Comparison of ENCODE assay signal across 1 cellular context in the genomic region with DNA sequence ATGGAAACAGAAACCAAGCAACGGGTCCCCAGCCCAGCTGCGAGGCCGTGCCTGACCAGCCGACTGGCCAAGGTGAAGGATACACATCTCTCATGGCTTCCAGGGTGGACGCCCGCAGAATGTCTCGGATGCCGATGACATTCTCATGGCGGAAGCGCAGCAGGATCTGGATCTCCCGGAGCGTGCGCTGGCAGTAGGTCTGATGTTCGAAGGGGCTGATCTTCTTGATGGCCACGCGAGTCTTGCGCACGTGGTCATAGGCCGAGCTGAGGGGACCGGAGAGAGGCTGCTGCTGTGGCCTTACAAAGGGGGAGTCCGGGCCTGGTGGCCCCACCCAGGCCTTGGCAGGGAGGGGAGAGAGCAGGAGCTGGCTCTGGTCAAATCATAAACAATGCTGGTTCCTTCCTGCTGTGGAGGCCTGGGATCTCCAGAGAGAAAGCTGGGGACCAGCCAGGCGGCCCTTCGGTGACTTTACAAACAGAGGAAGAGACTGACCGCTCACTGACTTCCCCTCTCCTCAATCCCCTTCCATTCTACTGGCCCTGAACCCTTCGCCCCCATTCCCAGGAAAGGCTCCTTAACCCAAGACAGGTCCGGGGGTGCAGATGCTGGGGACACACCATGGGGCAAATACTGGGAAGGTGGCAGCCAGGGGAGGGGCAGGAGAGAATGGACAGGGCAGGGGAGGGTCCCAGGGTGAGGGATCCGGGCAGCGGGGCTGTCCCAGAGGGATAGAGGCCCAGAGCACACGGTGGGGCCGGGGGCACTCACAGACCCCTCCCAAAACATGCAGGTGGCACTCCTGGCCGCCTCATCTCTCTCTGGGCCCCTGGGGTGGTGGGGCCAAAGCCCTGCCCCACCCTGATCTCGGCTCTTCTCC.
TF ChIP-seq lines count a peak whose summit lies in the region.

No MANE protein-coding gene starts in this region.

TF ChIP-seq in HepG2, 621 proteins besides CTCF, POLR2A, EP300 and RAD21 (continues in another document):
- TF ChIP-seq, protein P1, sequence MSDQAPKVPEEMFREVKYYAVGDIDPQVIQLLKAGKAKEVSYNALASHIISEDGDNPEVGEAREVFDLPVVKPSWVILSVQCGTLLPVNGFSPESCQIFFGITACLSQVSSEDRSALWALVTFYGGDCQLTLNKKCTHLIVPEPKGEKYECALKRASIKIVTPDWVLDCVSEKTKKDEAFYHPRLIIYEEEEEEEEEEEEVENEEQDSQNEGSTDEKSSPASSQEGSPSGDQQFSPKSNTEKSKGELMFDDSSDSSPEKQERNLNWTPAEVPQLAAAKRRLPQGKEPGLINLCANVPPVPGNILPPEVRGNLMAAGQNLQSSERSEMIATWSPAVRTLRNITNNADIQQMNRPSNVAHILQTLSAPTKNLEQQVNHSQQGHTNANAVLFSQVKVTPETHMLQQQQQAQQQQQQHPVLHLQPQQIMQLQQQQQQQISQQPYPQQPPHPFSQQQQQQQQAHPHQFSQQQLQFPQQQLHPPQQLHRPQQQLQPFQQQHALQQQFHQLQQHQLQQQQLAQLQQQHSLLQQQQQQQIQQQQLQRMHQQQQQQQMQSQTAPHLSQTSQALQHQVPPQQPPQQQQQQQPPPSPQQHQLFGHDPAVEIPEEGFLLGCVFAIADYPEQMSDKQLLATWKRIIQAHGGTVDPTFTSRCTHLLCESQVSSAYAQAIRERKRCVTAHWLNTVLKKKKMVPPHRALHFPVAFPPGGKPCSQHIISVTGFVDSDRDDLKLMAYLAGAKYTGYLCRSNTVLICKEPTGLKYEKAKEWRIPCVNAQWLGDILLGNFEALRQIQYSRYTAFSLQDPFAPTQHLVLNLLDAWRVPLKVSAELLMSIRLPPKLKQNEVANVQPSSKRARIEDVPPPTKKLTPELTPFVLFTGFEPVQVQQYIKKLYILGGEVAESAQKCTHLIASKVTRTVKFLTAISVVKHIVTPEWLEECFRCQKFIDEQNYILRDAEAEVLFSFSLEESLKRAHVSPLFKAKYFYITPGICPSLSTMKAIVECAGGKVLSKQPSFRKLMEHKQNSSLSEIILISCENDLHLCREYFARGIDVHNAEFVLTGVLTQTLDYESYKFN (CRISPR knock-in tag; conservative IDR thresholded peaks at IDR 0.05), result no peak
- TF ChIP-seq ZNF34 (CRISPR knock-in tag; IDR thresholded peaks at IDR 0.05; ENCODE audit: borderline replicate concordance), result no peak
- TF ChIP-seq ZNF335 (CRISPR knock-in tag; IDR thresholded peaks at IDR 0.05), result no peak
- TF ChIP-seq NRL (CRISPR knock-in tag; IDR thresholded peaks at IDR 0.05; ENCODE audit: borderline replicate concordance), result no peak
- TF ChIP-seq, protein P2, sequence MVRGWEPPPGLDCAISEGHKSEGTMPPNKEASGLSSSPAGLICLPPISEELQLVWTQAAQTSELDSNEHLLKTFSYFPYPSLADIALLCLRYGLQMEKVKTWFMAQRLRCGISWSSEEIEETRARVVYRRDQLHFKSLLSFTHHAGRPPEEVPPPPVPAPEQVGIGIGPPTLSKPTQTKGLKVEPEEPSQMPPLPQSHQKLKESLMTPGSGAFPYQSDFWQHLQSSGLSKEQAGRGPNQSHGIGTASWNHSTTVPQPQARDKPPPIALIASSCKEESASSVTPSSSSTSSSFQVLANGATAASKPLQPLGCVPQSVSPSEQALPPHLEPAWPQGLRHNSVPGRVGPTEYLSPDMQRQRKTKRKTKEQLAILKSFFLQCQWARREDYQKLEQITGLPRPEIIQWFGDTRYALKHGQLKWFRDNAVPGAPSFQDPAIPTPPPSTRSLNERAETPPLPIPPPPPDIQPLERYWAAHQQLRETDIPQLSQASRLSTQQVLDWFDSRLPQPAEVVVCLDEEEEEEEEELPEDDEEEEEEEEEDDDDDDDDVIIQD (CRISPR knock-in tag; IDR thresholded peaks at IDR 0.05; ENCODE audit: low read depth), result no peak
- TF ChIP-seq CBX5 (CRISPR knock-in tag; IDR thresholded peaks at IDR 0.05; ENCODE audit: borderline replicate concordance), result no peak
- TF ChIP-seq FIP1L1 (IDR thresholded peaks at IDR 0.05; ENCODE audit: borderline replicate concordance, insufficient read depth, low read depth, low read length), result no peak
- no peak for TF ChIP-seq CC2D1A (CRISPR knock-in tag; IDR thresholded peaks at IDR 0.05)
- TF ChIP-seq, protein P3, sequence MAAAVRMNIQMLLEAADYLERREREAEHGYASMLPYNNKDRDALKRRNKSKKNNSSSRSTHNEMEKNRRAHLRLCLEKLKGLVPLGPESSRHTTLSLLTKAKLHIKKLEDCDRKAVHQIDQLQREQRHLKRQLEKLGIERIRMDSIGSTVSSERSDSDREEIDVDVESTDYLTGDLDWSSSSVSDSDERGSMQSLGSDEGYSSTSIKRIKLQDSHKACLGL (CRISPR knock-in tag; IDR thresholded peaks at IDR 0.05), result peak; percentile 31; the same call in 1 of the 2 replicates
- peak; percentile 5; the same call in 1 of the 2 replicates for TF ChIP-seq ZFP41 (CRISPR knock-in tag; IDR thresholded peaks at IDR 0.05; ENCODE audit: borderline replicate concordance)
- no peak for TF ChIP-seq MXI1 (IDR thresholded peaks at IDR 0.05; ENCODE audit: borderline replicate concordance, low read depth, low read length)
- no peak for TF ChIP-seq TAF15 (IDR thresholded peaks at IDR 0.05; ENCODE audit: low read depth, low read length, poor library complexity, severe bottlenecking)
- TF ChIP-seq DNMT3B (CRISPR knock-in tag; conservative IDR thresholded peaks at IDR 0.05), result no peak
- TF ChIP-seq, protein P4, sequence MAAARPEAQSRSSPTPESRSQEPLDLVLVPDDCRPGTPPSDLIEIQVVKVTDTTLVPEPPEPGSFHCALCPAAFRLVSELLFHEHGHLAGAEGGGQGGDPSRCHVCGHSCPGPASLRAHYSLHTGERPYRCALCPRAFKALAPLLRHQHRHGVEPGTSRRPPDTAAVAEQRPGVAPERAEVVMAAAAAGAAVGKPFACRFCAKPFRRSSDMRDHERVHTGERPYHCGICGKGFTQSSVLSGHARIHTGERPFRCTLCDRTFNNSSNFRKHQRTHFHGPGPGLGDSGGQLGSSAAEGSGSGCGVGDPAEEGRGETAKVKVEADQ (CRISPR knock-in tag; IDR thresholded peaks at IDR 0.05; ENCODE audit: borderline replicate concordance), result no peak
- TF ChIP-seq SRSF4 (IDR thresholded peaks at IDR 0.05; ENCODE audit: low read depth, low read length, poor library complexity, severe bottlenecking), result no peak
- no peak for TF ChIP-seq EEA1 (CRISPR knock-in tag; IDR thresholded peaks at IDR 0.05; ENCODE audit: borderline replicate concordance)
- TF ChIP-seq TP53 (CRISPR knock-in tag; conservative IDR thresholded peaks at IDR 0.05), result no peak
- no peak for TF ChIP-seq SP5 (CRISPR knock-in tag; IDR thresholded peaks at IDR 0.05; ENCODE audit: borderline replicate concordance, low read depth)
- TF ChIP-seq, protein P5, sequence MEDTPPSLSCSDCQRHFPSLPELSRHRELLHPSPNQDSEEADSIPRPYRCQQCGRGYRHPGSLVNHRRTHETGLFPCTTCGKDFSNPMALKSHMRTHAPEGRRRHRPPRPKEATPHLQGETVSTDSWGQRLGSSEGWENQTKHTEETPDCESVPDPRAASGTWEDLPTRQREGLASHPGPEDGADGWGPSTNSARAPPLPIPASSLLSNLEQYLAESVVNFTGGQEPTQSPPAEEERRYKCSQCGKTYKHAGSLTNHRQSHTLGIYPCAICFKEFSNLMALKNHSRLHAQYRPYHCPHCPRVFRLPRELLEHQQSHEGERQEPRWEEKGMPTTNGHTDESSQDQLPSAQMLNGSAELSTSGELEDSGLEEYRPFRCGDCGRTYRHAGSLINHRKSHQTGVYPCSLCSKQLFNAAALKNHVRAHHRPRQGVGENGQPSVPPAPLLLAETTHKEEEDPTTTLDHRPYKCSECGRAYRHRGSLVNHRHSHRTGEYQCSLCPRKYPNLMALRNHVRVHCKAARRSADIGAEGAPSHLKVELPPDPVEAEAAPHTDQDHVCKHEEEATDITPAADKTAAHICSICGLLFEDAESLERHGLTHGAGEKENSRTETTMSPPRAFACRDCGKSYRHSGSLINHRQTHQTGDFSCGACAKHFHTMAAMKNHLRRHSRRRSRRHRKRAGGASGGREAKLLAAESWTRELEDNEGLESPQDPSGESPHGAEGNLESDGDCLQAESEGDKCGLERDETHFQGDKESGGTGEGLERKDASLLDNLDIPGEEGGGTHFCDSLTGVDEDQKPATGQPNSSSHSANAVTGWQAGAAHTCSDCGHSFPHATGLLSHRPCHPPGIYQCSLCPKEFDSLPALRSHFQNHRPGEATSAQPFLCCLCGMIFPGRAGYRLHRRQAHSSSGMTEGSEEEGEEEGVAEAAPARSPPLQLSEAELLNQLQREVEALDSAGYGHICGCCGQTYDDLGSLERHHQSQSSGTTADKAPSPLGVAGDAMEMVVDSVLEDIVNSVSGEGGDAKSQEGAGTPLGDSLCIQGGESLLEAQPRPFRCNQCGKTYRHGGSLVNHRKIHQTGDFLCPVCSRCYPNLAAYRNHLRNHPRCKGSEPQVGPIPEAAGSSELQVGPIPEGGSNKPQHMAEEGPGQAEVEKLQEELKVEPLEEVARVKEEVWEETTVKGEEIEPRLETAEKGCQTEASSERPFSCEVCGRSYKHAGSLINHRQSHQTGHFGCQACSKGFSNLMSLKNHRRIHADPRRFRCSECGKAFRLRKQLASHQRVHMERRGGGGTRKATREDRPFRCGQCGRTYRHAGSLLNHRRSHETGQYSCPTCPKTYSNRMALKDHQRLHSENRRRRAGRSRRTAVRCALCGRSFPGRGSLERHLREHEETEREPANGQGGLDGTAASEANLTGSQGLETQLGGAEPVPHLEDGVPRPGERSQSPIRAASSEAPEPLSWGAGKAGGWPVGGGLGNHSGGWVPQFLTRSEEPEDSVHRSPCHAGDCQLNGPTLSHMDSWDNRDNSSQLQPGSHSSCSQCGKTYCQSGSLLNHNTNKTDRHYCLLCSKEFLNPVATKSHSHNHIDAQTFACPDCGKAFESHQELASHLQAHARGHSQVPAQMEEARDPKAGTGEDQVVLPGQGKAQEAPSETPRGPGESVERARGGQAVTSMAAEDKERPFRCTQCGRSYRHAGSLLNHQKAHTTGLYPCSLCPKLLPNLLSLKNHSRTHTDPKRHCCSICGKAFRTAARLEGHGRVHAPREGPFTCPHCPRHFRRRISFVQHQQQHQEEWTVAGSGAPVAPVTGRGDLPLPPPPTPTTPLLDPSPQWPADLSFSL (CRISPR knock-in tag; IDR thresholded peaks at IDR 0.05), result no peak
- TF ChIP-seq, protein P6, sequence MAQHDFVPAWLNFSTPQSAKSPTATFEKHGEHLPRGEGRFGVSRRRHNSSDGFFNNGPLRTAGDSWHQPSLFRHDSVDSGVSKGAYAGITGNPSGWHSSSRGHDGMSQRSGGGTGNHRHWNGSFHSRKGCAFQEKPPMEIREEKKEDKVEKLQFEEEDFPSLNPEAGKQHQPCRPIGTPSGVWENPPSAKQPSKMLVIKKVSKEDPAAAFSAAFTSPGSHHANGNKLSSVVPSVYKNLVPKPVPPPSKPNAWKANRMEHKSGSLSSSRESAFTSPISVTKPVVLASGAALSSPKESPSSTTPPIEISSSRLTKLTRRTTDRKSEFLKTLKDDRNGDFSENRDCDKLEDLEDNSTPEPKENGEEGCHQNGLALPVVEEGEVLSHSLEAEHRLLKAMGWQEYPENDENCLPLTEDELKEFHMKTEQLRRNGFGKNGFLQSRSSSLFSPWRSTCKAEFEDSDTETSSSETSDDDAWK (CRISPR knock-in tag; IDR thresholded peaks at IDR 0.05), result no peak
- no peak for TF ChIP-seq ZNF367 (CRISPR knock-in tag; IDR thresholded peaks at IDR 0.05; ENCODE audit: borderline replicate concordance)
- no peak for TF ChIP-seq NR2F2 (IDR thresholded peaks at IDR 0.05; ENCODE audit: borderline replicate concordance, low read depth)
- no peak for TF ChIP-seq ZNF629 (CRISPR knock-in tag; conservative IDR thresholded peaks at IDR 0.05)
- no peak for TF ChIP-seq CREM (IDR thresholded peaks at IDR 0.05)
- TF ChIP-seq CREM (CRISPR knock-in tag; IDR thresholded peaks at IDR 0.05), result no peak
- no peak for TF ChIP-seq SMARCC2 (IDR thresholded peaks at IDR 0.05)
- TF ChIP-seq, protein P7, sequence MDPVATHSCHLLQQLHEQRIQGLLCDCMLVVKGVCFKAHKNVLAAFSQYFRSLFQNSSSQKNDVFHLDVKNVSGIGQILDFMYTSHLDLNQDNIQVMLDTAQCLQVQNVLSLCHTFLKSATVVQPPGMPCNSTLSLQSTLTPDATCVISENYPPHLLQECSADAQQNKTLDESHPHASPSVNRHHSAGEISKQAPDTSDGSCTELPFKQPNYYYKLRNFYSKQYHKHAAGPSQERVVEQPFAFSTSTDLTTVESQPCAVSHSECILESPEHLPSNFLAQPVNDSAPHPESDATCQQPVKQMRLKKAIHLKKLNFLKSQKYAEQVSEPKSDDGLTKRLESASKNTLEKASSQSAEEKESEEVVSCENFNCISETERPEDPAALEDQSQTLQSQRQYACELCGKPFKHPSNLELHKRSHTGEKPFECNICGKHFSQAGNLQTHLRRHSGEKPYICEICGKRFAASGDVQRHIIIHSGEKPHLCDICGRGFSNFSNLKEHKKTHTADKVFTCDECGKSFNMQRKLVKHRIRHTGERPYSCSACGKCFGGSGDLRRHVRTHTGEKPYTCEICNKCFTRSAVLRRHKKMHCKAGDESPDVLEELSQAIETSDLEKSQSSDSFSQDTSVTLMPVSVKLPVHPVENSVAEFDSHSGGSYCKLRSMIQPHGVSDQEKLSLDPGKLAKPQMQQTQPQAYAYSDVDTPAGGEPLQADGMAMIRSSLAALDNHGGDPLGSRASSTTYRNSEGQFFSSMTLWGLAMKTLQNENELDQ (CRISPR knock-in tag; IDR thresholded peaks at IDR 0.05; ENCODE audit: borderline replicate concordance), result no peak
- no peak for TF ChIP-seq ZNF589 (CRISPR knock-in tag; conservative IDR thresholded peaks at IDR 0.05)
- TF ChIP-seq, protein P8, sequence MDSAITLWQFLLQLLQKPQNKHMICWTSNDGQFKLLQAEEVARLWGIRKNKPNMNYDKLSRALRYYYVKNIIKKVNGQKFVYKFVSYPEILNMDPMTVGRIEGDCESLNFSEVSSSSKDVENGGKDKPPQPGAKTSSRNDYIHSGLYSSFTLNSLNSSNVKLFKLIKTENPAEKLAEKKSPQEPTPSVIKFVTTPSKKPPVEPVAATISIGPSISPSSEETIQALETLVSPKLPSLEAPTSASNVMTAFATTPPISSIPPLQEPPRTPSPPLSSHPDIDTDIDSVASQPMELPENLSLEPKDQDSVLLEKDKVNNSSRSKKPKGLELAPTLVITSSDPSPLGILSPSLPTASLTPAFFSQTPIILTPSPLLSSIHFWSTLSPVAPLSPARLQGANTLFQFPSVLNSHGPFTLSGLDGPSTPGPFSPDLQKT (CRISPR knock-in tag; IDR thresholded peaks at IDR 0.05; ENCODE audit: borderline replicate concordance), result no peak
- peak; percentile 26; the same call in 1 of the 2 replicates for TF ChIP-seq ZFX (CRISPR knock-in tag; IDR thresholded peaks at IDR 0.05; ENCODE audit: low read depth)
- TF ChIP-seq ZNF570 (CRISPR knock-in tag; IDR thresholded peaks at IDR 0.05; ENCODE audit: borderline replicate concordance), result no peak
- TF ChIP-seq NBN (conservative IDR thresholded peaks at IDR 0.05), result no peak
- TF ChIP-seq, protein P9, sequence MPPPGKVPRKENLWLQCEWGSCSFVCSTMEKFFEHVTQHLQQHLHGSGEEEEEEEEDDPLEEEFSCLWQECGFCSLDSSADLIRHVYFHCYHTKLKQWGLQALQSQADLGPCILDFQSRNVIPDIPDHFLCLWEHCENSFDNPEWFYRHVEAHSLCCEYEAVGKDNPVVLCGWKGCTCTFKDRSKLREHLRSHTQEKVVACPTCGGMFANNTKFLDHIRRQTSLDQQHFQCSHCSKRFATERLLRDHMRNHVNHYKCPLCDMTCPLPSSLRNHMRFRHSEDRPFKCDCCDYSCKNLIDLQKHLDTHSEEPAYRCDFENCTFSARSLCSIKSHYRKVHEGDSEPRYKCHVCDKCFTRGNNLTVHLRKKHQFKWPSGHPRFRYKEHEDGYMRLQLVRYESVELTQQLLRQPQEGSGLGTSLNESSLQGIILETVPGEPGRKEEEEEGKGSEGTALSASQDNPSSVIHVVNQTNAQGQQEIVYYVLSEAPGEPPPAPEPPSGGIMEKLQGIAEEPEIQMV (CRISPR knock-in tag; IDR thresholded peaks at IDR 0.05; ENCODE audit: low read depth), result no peak
- TF ChIP-seq CCDC6 (CRISPR knock-in tag; IDR thresholded peaks at IDR 0.05), result no peak
